ENCODE assay signal across 8 cellular contexts in the genomic region with DNA sequence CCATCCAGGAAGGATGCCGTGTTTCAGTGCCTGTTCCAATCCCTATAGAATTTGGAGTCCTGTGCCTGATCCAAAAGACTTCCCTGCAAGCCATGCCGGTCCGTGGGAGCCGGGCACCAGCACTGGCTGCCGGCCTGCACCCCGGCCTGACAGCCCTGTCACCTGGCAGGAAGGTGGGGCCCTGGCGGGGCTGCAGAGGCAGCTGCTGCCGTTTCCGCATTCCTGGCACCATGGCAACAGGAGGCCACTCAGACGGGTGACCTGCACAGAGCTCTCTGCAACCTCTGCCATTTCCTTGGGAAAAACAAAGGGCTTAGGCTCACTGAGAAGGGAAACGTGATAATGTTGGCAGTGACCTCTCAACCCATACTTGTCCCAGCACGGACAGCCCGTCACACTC.
A peak's percentile ranks its signal among the peaks of the same experiment; 100 is the strongest.
DNase-seq lines count a peak whose midpoint lies in the region; ATAC-seq and TF ChIP-seq lines count a peak whose summit lies in the region.

No MANE protein-coding gene starts in this region.

- intact Hi-C loops in body of pancreas (cut with DNase I), result no loop called here

- ATAC-seq in body of pancreas (peak; percentile 99), HG03139 (IDR thresholded peaks at IDR 0.05; ENCODE audit: unreplicated experiment) (no peak)

- no peaks in the 10 kb centered on the region for H3K36me3 ChIP-seq in body of pancreas (replicated peaks in 1 of 2; ENCODE audit: insufficient read depth in 1 of 2, low read depth in 2 of 2)

- no peaks in the 10 kb centered on the region for H3K27me3 ChIP-seq in body of pancreas

- TF ChIP-seq CTCF in body of pancreas (IDR thresholded peaks at IDR 0.05), result no peak

- peak in 2 of 3 donors; percentile 46 to 55 for TF ChIP-seq POLR2A in body of pancreas (IDR thresholded peaks at IDR 0.05)

- 7 to 11% methylated on average over 3 to 13 of the region's 13 CpGs for WGBS in body of pancreas, 2 donors

- H3K4me3 ChIP-seq in body of pancreas, result no peak overlapping the region

- no peaks in the 10 kb centered on the region for H3K9me3 ChIP-seq in body of pancreas

- H3K27ac ChIP-seq in body of pancreas, result peak overlapping the region; percentile 39 to 84 (median 67)

- H3K4me1 ChIP-seq in body of pancreas, result peaks cover 19% of the 10 kb centered on the region

- DNase-seq in DMS53 (lab: John Stamatoyannopoulos, UW) (peak; percentile 98), NCI-H1092 treated with DMSO at 0.1 percent for 48 hours (lab: John Stamatoyannopoulos, UW) (peak; percentile 59), body of pancreas (peak; percentile 92 to 96 (median 96)), lung microvascular endothelial cell (ENCODE audit: low read depth in 2 of 2) (peak; percentile 34 to 86), germinal center (ENCODE audit: low spot score) (no peak), inferior parietal cortex (ENCODE audit: extremely low spot score) (no peak), RKO (ENCODE audit: low spot score) (no peak)

Comparison
In these comparisons a context has a peak if more than half of its experiments do, and no peak if none do; other contexts are left out.
1. DNase-seq: peak in DMS53 (single experiment), NCI-H1092 treated with DMSO at 0.1 percent for 48 hours (single experiment), body of pancreas (4 of 4) and lung microvascular endothelial cell (2 of 2); none in germinal center (single experiment), inferior parietal cortex (single experiment) and RKO (single experiment).